Comparison of ENCODE assay signal across 25 cellular contexts in genomic region chr5:8845316-8845715, GRCh38.
DNase-seq lines count a peak whose midpoint lies in the region; ATAC-seq and TF ChIP-seq lines count a peak whose summit lies in the region.
"Had no signal": no experiment of that assay in that cellular context is flagged by ENCODE, and none has a peak within 500 bp of the region (broad histone marks: within the 10 kb centered on the region; RNA-seq: fewer than 3 reads in every experiment).

No MANE protein-coding gene starts in this region.

- ATAC-seq in RWPE2 (ENCODE audit: low read depth) (0 out of 3 replicates have a peak, but pooled peaks have one; percentile 52), HG03139 (IDR thresholded peaks at IDR 0.05; ENCODE audit: unreplicated experiment) (no peak)
- ATAC-seq: gastrocnemius medialis, lower lobe of right lung, psoas muscle had no signal

- BruUV-seq in mammary epithelial cell (replicated peaks; lab: Mats Ljungman, UMichigan): no TSS peak

- H3K4me1 ChIP-seq in mammary epithelial cell (ENCODE audit: insufficient read depth, low read length): peaks cover 5% of the 10 kb centered on the region
- no peaks in the 10 kb centered on the region for H3K4me1 ChIP-seq in breast epithelium
- peaks cover 5% of the 10 kb centered on the region for H3K4me1 ChIP-seq in RWPE2 (ENCODE audit: insufficient read depth, poor library complexity, severe bottlenecking)
- H3K4me1 ChIP-seq: Caco-2, gastrocnemius medialis, lower lobe of right lung, psoas muscle, stomach had no signal

- TF ChIP-seq CTCF in mammary epithelial cell (conservative IDR thresholded peaks at IDR 0.05 in 1 of 2, IDR thresholded peaks at IDR 0.05 in 1 of 2; ENCODE audit: extremely low read depth in 1 of 2, insufficient read depth in 1 of 2, low read depth in 1 of 2, low read length in 2 of 2) (no peak), breast epithelium (IDR thresholded peaks at IDR 0.05) (no peak), RWPE2 (IDR thresholded peaks at IDR 0.05; ENCODE audit: poor library complexity, severe bottlenecking) (no peak), fibroblast of the aortic adventitia (IDR thresholded peaks at IDR 0.05; ENCODE audit: insufficient read depth, low read length) (no peak)

- in situ Hi-C loops in mammary epithelial cell (cut with MboI; ENCODE audit: low sequenced_read_pairs in 2 of 2): no loop called here

- TF ChIP-seq POLR2A in breast epithelium (IDR thresholded peaks at IDR 0.05): no peak

- DNase-seq in mammary epithelial cell (peak; percentile 19), breast epithelium (ENCODE audit: low spot score in 2 of 2) (no peak), RWPE2 (ENCODE audit: low spot score) (no peak), fibroblast of the aortic adventitia (ENCODE audit: low read depth) (peak; percentile 62), HEK293T (ENCODE audit: extremely low spot score) (no peak)
- DNase-seq in activated CD4-positive, alpha-beta T cell treated with anti-CD3 and anti-CD28 coated beads, Interleukin-2, amount 50 U/mL, for 4 hours: no peak
- no peak for DNase-seq in activated CD8-positive, alpha-beta memory T cell treated with anti-CD3 and anti-CD28 coated beads for 24 hours
- DNase-seq: 8988T; activated CD4-positive, alpha-beta T cell treated with anti-CD3 and anti-CD28 coated beads for 1 hour; activated naive CD4-positive, alpha-beta T cell treated with anti-CD3 and anti-CD28 coated beads, Interleukin-2, amount 10 ng/mL, durations not matched to agents 7 days and 5 days; activated T-cell treated with anti-CD3 and anti-CD28 coated beads, Interleukin-2, amount 50 U/mL, for 48 hours; Caco-2; gastrocnemius medialis; islet precursor cell; lower lobe of right lung; NCI-H1436 treated with DMSO at 0.1 percent for 48 hours; NCI-H2171; NCI-H524; stimulated activated CD4-positive, alpha-beta T cell treated with anti-CD3 and anti-CD28 coated beads, Interleukin-4, amount 100 ng/mL, for 4 hours; stomach; trophoblast cell had no signal

- POLR2A ChIA-PET in HEK293T (lab: Yijun Ruan, JAX): no interaction called here

- no peak overlapping the region for H3K27ac ChIP-seq in mammary epithelial cell (ENCODE audit: insufficient read depth, low read depth, low read length)
- no peak overlapping the region for H3K27ac ChIP-seq in breast epithelium
- no peak overlapping the region for H3K27ac ChIP-seq in RWPE2 (ENCODE audit: poor library complexity, severe bottlenecking)
- H3K27ac ChIP-seq: BLaER1 treated with 17β-estradiol and CSF1 and Interleukin-3, amounts not matched to agents 10 nM and 100 nM; epithelial cell of prostate; gastrocnemius medialis; psoas muscle had no signal

- H3K9me3 ChIP-seq in mammary epithelial cell (replicated peaks; ENCODE audit: insufficient read depth, low read length) (peaks cover 3% of the 10 kb centered on the region), breast epithelium (peaks cover 4% of the 10 kb centered on the region in 2 donors), RWPE2 (ENCODE audit: severe bottlenecking) (no peaks in the 10 kb centered on the region)
- H3K9me3 ChIP-seq: gastrocnemius medialis, lower lobe of right lung, psoas muscle had no signal

- H3K36me3 ChIP-seq in mammary epithelial cell (ENCODE audit: insufficient read depth, low read length) (no peaks in the 10 kb centered on the region), breast epithelium (no peaks in the 10 kb centered on the region), RWPE2 (ENCODE audit: low read depth) (no peaks in the 10 kb centered on the region)
- H3K36me3 ChIP-seq: BLaER1 treated with 17β-estradiol and CSF1 and Interleukin-3, amounts not matched to agents 10 nM and 100 nM; gastrocnemius medialis; lower lobe of right lung; stomach had no signal

- H3K4me3 ChIP-seq in mammary epithelial cell (replicated peaks in 1 of 3; ENCODE audit: insufficient read depth in 1 of 3, low read depth in 2 of 3, low read length in 3 of 3) (no peak overlapping the region), breast epithelium (no peak overlapping the region), RWPE2 (ENCODE audit: severe bottlenecking) (no peak overlapping the region), fibroblast of the aortic adventitia (ENCODE audit: low read depth, low read length) (no peak overlapping the region)
- H3K4me3 ChIP-seq: BLaER1 treated with 17β-estradiol and CSF1 and Interleukin-3, amounts not matched to agents 10 nM and 100 nM; gastrocnemius medialis; lower lobe of right lung; psoas muscle; stomach had no signal

- no peak overlapping the region for H3K4me2 ChIP-seq in mammary epithelial cell (ENCODE audit: insufficient read depth, low read depth, low read length)
- H3K4me2 ChIP-seq: BLaER1 treated with 17β-estradiol and CSF1 and Interleukin-3, amounts not matched to agents 10 nM and 100 nM had no signal

- dilution Hi-C loops in mammary epithelial cell (cut with HindIII; ENCODE audit: low sequenced_read_pairs): no loop called here

- WGBS in mammary epithelial cell (ENCODE audit: low coverage, missing lambda C conversion rate): 97% methylated on average over 4 of the region's 4 CpGs

- intact Hi-C loops in mammary epithelial cell (cut with micrococcal nuclease): no loop called here
- intact Hi-C loops in breast epithelium (cut with DNase I; ENCODE audit: low total_unique reads): no loop called here

- no peaks in the 10 kb centered on the region for H3K79me2 ChIP-seq in mammary epithelial cell (ENCODE audit: insufficient read depth, low read length)

- H2AFZ ChIP-seq in mammary epithelial cell (ENCODE audit: low read depth, low read length): no peak overlapping the region

- H3K27me3 ChIP-seq in mammary epithelial cell (ENCODE audit: insufficient read depth, low read length): no peaks in the 10 kb centered on the region
- H3K27me3 ChIP-seq in breast epithelium: no peaks in the 10 kb centered on the region
- no peaks in the 10 kb centered on the region for H3K27me3 ChIP-seq in RWPE2 (ENCODE audit: insufficient read depth, poor library complexity, severe bottlenecking)
- H3K27me3 ChIP-seq: BLaER1 treated with 17β-estradiol and CSF1 and Interleukin-3, amounts not matched to agents 10 nM and 100 nM; gastrocnemius medialis; stomach had no signal

- CTCF ChIA-PET in mammary epithelial cell (lab: Charles Lee; ENCODE audit: low non-redundant PET) (no interaction called here), HEK293T (lab: Yijun Ruan, JAX) (no interaction called here)

- H3K9ac ChIP-seq in mammary epithelial cell (ENCODE audit: insufficient read depth, low read length): no peak overlapping the region
- H3K9ac ChIP-seq: BLaER1 treated with 17β-estradiol and CSF1 and Interleukin-3, amounts not matched to agents 10 nM and 100 nM had no signal

- no peaks in the 10 kb centered on the region for H4K20me1 ChIP-seq in mammary epithelial cell (ENCODE audit: insufficient read depth, low read length)
- H4K20me1 ChIP-seq: BLaER1 treated with 17β-estradiol and CSF1 and Interleukin-3, amounts not matched to agents 10 nM and 100 nM had no signal

TF ChIP-seq in HEK293T, 16 proteins besides CTCF, POLR2A, EP300 and RAD21:
- TF ChIP-seq ARNT (IDR thresholded peaks at IDR 0.05) (no peak), ELF4 (IDR thresholded peaks at IDR 0.05) (no peak), SP1 (IDR thresholded peaks at IDR 0.05) (no peak), FOXA1 (IDR thresholded peaks at IDR 0.05) (no peak), HDGF (IDR thresholded peaks at IDR 0.05; ENCODE audit: borderline replicate concordance) (no peak), BHLHE40 (IDR thresholded peaks at IDR 0.05; ENCODE audit: borderline replicate concordance) (no peak), CTBP1 (IDR thresholded peaks at IDR 0.05; ENCODE audit: borderline replicate concordance) (no peak)

Comparison
In these comparisons a context has a peak if more than half of its experiments do, and no peak if none do; other contexts are left out.
1. DNase-seq: peak in mammary epithelial cell (single experiment) and fibroblast of the aortic adventitia (single experiment); none in breast epithelium (0 of 2), RWPE2 (single experiment), activated CD4-positive, alpha-beta T cell treated with anti-CD3 and anti-CD28 coated beads, Interleukin-2, amount 50 U/mL, for 4 hours (0 of 2), activated CD8-positive, alpha-beta memory T cell treated with anti-CD3 and anti-CD28 coated beads for 24 hours (single experiment) and HEK293T (single experiment).